ENCODE assay signal across 2 cellular contexts in the genomic region with DNA sequence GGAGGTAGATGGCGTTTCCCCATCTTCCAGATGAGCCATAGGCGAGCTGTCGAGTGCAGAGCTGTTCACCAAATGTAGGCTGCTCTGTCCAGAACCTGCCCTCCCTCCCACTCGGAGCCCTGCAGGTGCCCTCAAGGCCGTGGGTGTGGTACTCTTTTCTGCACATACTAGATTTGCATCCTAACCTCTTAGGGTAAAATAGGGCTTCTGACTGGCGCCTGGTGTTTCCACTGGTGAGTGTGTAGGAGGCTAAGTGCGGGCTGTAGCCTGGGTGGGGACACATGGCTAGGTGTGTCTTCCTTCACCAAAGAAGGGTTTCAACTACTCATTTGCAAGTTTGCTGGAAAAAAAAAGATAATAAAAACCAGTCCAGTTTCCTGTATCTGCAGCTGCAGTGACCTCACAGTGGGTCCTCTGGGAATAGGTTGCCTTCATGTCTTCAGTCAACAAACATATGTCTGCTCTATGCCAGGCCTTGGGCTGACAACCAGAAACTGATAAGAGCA.
TF ChIP-seq lines count a peak whose summit lies in the region.

No MANE protein-coding gene starts in this region.

TF ChIP-seq in GM12891, 5 proteins besides CTCF, POLR2A, EP300 and RAD21:
- peak; percentile 65; the same call in 1 of the 2 replicates for TF ChIP-seq POU2F2 (IDR thresholded peaks at IDR 0.05; ENCODE audit: low read depth, low read length)
- no peak for TF ChIP-seq SPI1 (IDR thresholded peaks at IDR 0.05; ENCODE audit: low read depth, low read length)
- TF ChIP-seq PAX5 (IDR thresholded peaks at IDR 0.05; ENCODE audit: insufficient read depth, low read length, severe bottlenecking): no peak

TF ChIP-seq in SK-N-SH, 30 proteins besides CTCF, POLR2A, EP300 and RAD21:
- no peak for TF ChIP-seq SIN3A (IDR thresholded peaks at IDR 0.05; ENCODE audit: borderline replicate concordance, low read depth, low read length)
- TF ChIP-seq TAF1 (IDR thresholded peaks at IDR 0.05; ENCODE audit: borderline replicate concordance, low read depth, low read length): no peak
- TF ChIP-seq MXI1 (IDR thresholded peaks at IDR 0.05; ENCODE audit: low read depth, low read length): no peak
- TF ChIP-seq FOSL2 (IDR thresholded peaks at IDR 0.05; ENCODE audit: borderline replicate concordance, low read depth): no peak
- TF ChIP-seq, protein P1, sequence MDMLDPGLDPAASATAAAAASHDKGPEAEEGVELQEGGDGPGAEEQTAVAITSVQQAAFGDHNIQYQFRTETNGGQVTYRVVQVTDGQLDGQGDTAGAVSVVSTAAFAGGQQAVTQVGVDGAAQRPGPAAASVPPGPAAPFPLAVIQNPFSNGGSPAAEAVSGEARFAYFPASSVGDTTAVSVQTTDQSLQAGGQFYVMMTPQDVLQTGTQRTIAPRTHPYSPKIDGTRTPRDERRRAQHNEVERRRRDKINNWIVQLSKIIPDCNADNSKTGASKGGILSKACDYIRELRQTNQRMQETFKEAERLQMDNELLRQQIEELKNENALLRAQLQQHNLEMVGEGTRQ (IDR thresholded peaks at IDR 0.05; ENCODE audit: borderline replicate concordance, low read depth, low read length): no peak
- TF ChIP-seq RXRA (IDR thresholded peaks at IDR 0.05; ENCODE audit: borderline replicate concordance, low read depth): no peak
- no peak for TF ChIP-seq CHD2 (IDR thresholded peaks at IDR 0.05; ENCODE audit: low read length, partially characterized antibody)
